Comparison of ENCODE assay signal across 11 cellular contexts in the genomic region with DNA sequence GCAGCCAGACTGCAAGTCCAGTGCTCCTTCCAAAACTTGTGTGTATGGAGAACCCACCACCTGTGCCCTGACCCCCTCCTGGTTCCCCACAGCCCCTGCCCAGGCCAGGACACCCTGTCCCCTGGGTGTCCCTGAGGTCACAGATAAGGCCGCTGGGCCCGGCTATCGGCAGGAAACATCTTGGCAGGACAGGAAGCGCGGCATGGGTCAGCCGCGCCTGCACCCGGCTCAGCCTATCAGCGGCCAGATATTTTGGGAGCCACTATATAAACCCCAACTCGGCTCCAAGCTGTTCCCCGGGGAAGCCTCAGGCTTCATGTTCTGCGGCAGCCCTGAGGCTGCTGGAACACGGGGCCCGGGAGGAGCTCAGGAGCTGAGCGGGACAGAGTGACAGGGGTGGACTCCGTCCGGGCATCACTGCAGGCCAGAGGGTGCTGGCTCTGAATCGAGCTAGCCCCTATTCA.
DNase-seq lines count a peak whose midpoint lies in the region; ATAC-seq and TF ChIP-seq lines count a peak whose summit lies in the region.
"Had no signal": no experiment of that assay in that cellular context is flagged by ENCODE, and none has a peak within 500 bp of the region (broad histone marks: within the 10 kb centered on the region; RNA-seq: fewer than 3 reads in every experiment).

No MANE protein-coding gene starts in this region.

- WGBS in mammary epithelial cell (ENCODE audit: low coverage, missing lambda C conversion rate): 88% methylated on average over 5 of the region's 18 CpGs
- WGBS in esophagus squamous epithelium, 2 donors: 41 to 75% methylated on average over 6 to 7 of the region's 18 CpGs
- WGBS in aorta, 2 donors: 13% methylated on average over 18 of the region's 18 CpGs

- DNase-seq in breast epithelium (ENCODE audit: low spot score in 2 of 2) (peak in 1 of 2 donors; percentile 31), mammary epithelial cell (no peak), esophagus squamous epithelium (lab: John Stamatoyannopoulos, UW) (peak; percentile 25), aorta (peak; percentile 79 to 84), A673 (ENCODE audit: low spot score) (no peak), GM19238 (ENCODE audit: insufficient read length, low spot score) (no peak)
- DNase-seq: 8988T, activated gamma-delta T cell had no signal

- no peak overlapping the region for H2AFZ ChIP-seq in mammary epithelial cell (ENCODE audit: low read depth, low read length)

- TF ChIP-seq CTCF in breast epithelium (IDR thresholded peaks at IDR 0.05) (no peak), mammary epithelial cell (conservative IDR thresholded peaks at IDR 0.05 in 1 of 2, IDR thresholded peaks at IDR 0.05 in 1 of 2; ENCODE audit: extremely low read depth in 1 of 2, insufficient read depth in 1 of 2, low read depth in 1 of 2, low read length in 2 of 2) (no peak), esophagus squamous epithelium (IDR thresholded peaks at IDR 0.05) (no peak), A673 (conservative IDR thresholded peaks at IDR 0.05; ENCODE audit: low read depth, low read length) (no peak)

- POLR2A ChIA-PET in A673 (lab: Charles Lee; ENCODE audit: low non-redundant PET): no interaction called here

- no peaks in the 10 kb centered on the region for H3K27me3 ChIP-seq in breast epithelium
- H3K27me3 ChIP-seq in mammary epithelial cell (ENCODE audit: insufficient read depth, low read length): peaks cover 4% of the 10 kb centered on the region
- H3K27me3 ChIP-seq in esophagus squamous epithelium: no peaks in the 10 kb centered on the region
- no peaks in the 10 kb centered on the region for H3K27me3 ChIP-seq in muscle layer of duodenum (ENCODE audit: low read depth, low read length)
- no peaks in the 10 kb centered on the region for H3K27me3 ChIP-seq in aorta (ENCODE audit: control insufficient read depth in 1 of 2, insufficient read depth in 2 of 2, low read length in 1 of 2)
- no peaks in the 10 kb centered on the region for H3K27me3 ChIP-seq in A673 (replicated peaks; ENCODE audit: insufficient read depth, low read depth, low read length, poor library complexity)

- ATAC-seq in aorta (ENCODE audit: low FRiP score) (peak; percentile 81), HG02610 (IDR thresholded peaks at IDR 0.05; ENCODE audit: unreplicated experiment) (no peak)

- in situ Hi-C loops in mammary epithelial cell (cut with MboI; ENCODE audit: low sequenced_read_pairs in 2 of 2): no loop called here

- H3K4me3 ChIP-seq in breast epithelium (no peak overlapping the region), mammary epithelial cell (replicated peaks in 1 of 3; ENCODE audit: insufficient read depth in 1 of 3, low read depth in 2 of 3, low read length in 3 of 3) (no peak overlapping the region), esophagus squamous epithelium (peak overlapping the region in 1 of 4 donors; percentile 30), muscle layer of duodenum (ENCODE audit: low read depth in 1 of 2, low read length in 2 of 2) (no peak overlapping the region), aorta (ENCODE audit: low read length in 2 of 2) (no peak overlapping the region), A673 (ENCODE audit: low read depth, low read length, poor library complexity, severe bottlenecking) (no peak overlapping the region)

- no peaks in the 10 kb centered on the region for H3K4me1 ChIP-seq in breast epithelium
- no peaks in the 10 kb centered on the region for H3K4me1 ChIP-seq in mammary epithelial cell (ENCODE audit: insufficient read depth, low read length)
- H3K4me1 ChIP-seq in esophagus squamous epithelium: peaks cover 4 to 29% (median 9%) of the 10 kb centered on the region in 3 donors
- H3K4me1 ChIP-seq in muscle layer of duodenum (ENCODE audit: control insufficient read depth in 1 of 2, insufficient read depth in 2 of 2, low read length in 2 of 2): peaks cover 4 to 7% of the 10 kb centered on the region in 2 donors
- no peaks in the 10 kb centered on the region for H3K4me1 ChIP-seq in aorta (ENCODE audit: control insufficient read depth in 1 of 2, insufficient read depth in 2 of 2, low read length in 2 of 2)
- no peaks in the 10 kb centered on the region for H3K4me1 ChIP-seq in A673 (ENCODE audit: insufficient read depth, low read length, poor library complexity, severe bottlenecking)

- no peak for TF ChIP-seq POLR2A in breast epithelium (IDR thresholded peaks at IDR 0.05)
- TF ChIP-seq POLR2A in esophagus squamous epithelium (IDR thresholded peaks at IDR 0.05): peak in 2 of 4 donors; percentile 61 to 70

- CTCF ChIA-PET in mammary epithelial cell (lab: Charles Lee; ENCODE audit: low non-redundant PET): no interaction called here
- CTCF ChIA-PET in A673 (lab: Charles Lee): no interaction called here

- peak overlapping the region; percentile 60 to 87 for H3K27ac ChIP-seq in breast epithelium
- H3K27ac ChIP-seq in mammary epithelial cell (ENCODE audit: insufficient read depth, low read depth, low read length): no peak overlapping the region
- H3K27ac ChIP-seq in esophagus squamous epithelium: peak overlapping the region; percentile 59 to 89 (median 82)
- H3K27ac ChIP-seq in muscle layer of duodenum (ENCODE audit: low read length): peak overlapping the region; percentile 60
- H3K27ac ChIP-seq in aorta (ENCODE audit: low read depth in 1 of 2, low read length in 2 of 2): no peak overlapping the region
- no peak overlapping the region for H3K27ac ChIP-seq in A673 (ENCODE audit: low read depth, low read length, poor library complexity, severe bottlenecking)
- H3K27ac ChIP-seq: KMS-11 had no signal

- dilution Hi-C loops in mammary epithelial cell (cut with HindIII; ENCODE audit: low sequenced_read_pairs): loop anchor here (10.0 kb wide), 1 partner anchor 64 kb away; the partner anchor contains the start of gene AP1M1

- H3K36me3 ChIP-seq in breast epithelium (no peaks in the 10 kb centered on the region), mammary epithelial cell (ENCODE audit: insufficient read depth, low read length) (no peaks in the 10 kb centered on the region), esophagus squamous epithelium (no peaks in the 10 kb centered on the region), muscle layer of duodenum (ENCODE audit: control insufficient read depth in 1 of 2, insufficient read depth in 2 of 2, low read length in 2 of 2) (no peaks in the 10 kb centered on the region), aorta (ENCODE audit: control insufficient read depth in 1 of 2, insufficient read depth in 2 of 2, low read length in 1 of 2) (no peaks in the 10 kb centered on the region), A673 (ENCODE audit: insufficient read depth, low read length, poor library complexity, severe bottlenecking) (no peaks in the 10 kb centered on the region)

- H3K9me3 ChIP-seq in breast epithelium (no peaks in the 10 kb centered on the region), mammary epithelial cell (replicated peaks; ENCODE audit: insufficient read depth, low read length) (no peaks in the 10 kb centered on the region), esophagus squamous epithelium (no peaks in the 10 kb centered on the region), muscle layer of duodenum (ENCODE audit: control insufficient read depth in 1 of 2, low read length in 2 of 2) (no peaks in the 10 kb centered on the region), aorta (ENCODE audit: control insufficient read depth, low read length) (no peaks in the 10 kb centered on the region), A673 (ENCODE audit: low read depth, low read length, poor library complexity, severe bottlenecking) (no peaks in the 10 kb centered on the region)

- H3K4me2 ChIP-seq in mammary epithelial cell (ENCODE audit: insufficient read depth, low read depth, low read length): no peak overlapping the region
- H3K4me2 ChIP-seq: KMS-11 had no signal

- H3K9ac ChIP-seq in mammary epithelial cell (ENCODE audit: insufficient read depth, low read length): no peak overlapping the region
- H3K9ac ChIP-seq: KMS-11 had no signal

- no peaks in the 10 kb centered on the region for H4K20me1 ChIP-seq in mammary epithelial cell (ENCODE audit: insufficient read depth, low read length)

- BruUV-seq in mammary epithelial cell (replicated peaks; lab: Mats Ljungman, UMichigan) (no TSS peak), A673 (replicated peaks; lab: Mats Ljungman, UMichigan) (no TSS peak)

- H3K79me2 ChIP-seq in mammary epithelial cell (ENCODE audit: insufficient read depth, low read length): no peaks in the 10 kb centered on the region

- intact Hi-C loops in breast epithelium (cut with DNase I; ENCODE audit: low total_unique reads) (no loop called here), mammary epithelial cell (cut with micrococcal nuclease) (no loop called here), esophagus squamous epithelium (cut with DNase I) (no loop called here), aorta (cut with DNase I) (no loop called here), A673 (cut with micrococcal nuclease; ENCODE audit: unreplicated experiment) (no loop called here)

Comparison
In these comparisons a context has a peak if more than half of its experiments do, and no peak if none do; other contexts are left out.
1. H3K27ac ChIP-seq: peak in breast epithelium (2 of 2), esophagus squamous epithelium (4 of 4) and muscle layer of duodenum (single experiment); none in mammary epithelial cell (single experiment), aorta (0 of 2) and A673 (single experiment).
2. DNase-seq: peak in esophagus squamous epithelium (single experiment) and aorta (2 of 2); none in mammary epithelial cell (single experiment), A673 (single experiment) and GM19238 (single experiment).